1 cellular context compared by ENCODE assay signal in the genomic region with DNA sequence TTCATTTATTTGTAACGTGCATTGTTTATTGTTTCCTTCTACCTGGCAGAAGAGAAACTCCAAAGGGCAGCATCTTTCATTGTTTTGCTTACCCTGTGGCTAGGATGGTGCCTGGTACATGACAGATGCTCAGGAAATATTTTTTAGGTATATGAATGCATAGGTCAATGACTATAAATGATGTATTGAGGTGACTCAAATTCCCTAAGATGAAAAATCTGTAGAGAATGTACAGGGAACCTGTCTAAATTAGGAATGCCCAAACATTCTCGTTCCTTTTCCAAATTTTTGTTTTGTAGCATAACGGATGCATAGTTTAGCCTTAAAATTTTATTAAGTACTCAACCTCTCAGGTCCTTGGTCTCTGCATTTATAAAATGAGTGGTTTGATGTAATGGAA.
TF ChIP-seq lines count a peak whose summit lies in the region.

No MANE protein-coding gene starts in this region.

TF ChIP-seq in A549, 52 proteins besides CTCF, POLR2A, EP300 and RAD21 (continued from another document):
- no peak for TF ChIP-seq PHF8 (IDR thresholded peaks at IDR 0.05; ENCODE audit: borderline replicate concordance, low read depth)
